23 cellular contexts compared by ENCODE assay signal in the genomic region with DNA sequence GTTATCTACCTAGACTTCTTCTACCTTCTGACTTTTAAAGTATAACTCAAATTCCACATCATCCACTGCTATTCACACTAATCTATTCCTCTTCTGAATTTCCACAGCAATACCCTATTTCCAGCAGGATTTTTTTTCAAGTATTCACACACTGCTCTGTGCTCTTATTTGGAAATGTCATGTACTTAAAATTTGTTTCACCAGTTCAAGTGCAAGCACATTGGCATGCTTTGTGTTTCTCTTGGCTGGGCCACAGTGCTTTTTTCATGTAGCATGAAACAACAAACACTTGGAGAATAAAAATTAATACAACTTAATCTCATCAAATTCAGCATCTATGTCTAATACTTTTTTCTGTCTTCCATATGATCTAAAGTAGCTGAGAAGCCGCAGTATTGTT.
DNase-seq lines count a peak whose midpoint lies in the region; ATAC-seq and TF ChIP-seq lines count a peak whose summit lies in the region.
"Had no signal": no experiment of that assay in that cellular context is flagged by ENCODE, and none has a peak within 500 bp of the region (broad histone marks: within the 10 kb centered on the region; RNA-seq: fewer than 3 reads in every experiment).

No MANE protein-coding gene starts in this region.

- H3K36me3 ChIP-seq in ascending aorta, result no peaks in the 10 kb centered on the region
- no peaks in the 10 kb centered on the region for H3K36me3 ChIP-seq in ovary
- H3K36me3 ChIP-seq: brain microvascular endothelial cell, neutrophil, spleen had no signal

- no peaks in the 10 kb centered on the region for H3K27me3 ChIP-seq in ascending aorta
- no peaks in the 10 kb centered on the region for H3K27me3 ChIP-seq in ovary
- H3K27me3 ChIP-seq: BLaER1 treated with 17β-estradiol and CSF1 and Interleukin-3, amounts not matched to agents 10 nM and 100 nM; brain microvascular endothelial cell; neutrophil; spleen had no signal

- WGBS in ovary, 3 donors, result 17 to 38% (median 35%) methylated on average over 1 of the region's 1 CpG
- WGBS in lower leg skin, 2 donors, result 63 to 78% methylated on average over 1 of the region's 1 CpG

- intact Hi-C loops in ascending aorta (cut with DNase I) (loop anchor here (10.0 kb wide), 2 partner anchors 159 to 319 kb away; partner anchors contain the start of gene PCDH18), ovary (cut with DNase I) (no loop called here), lower leg skin (cut with DNase I; ENCODE audit: low total_unique reads) (no loop called here)

- TF ChIP-seq EP300 in ovary (IDR thresholded peaks at IDR 0.05), result no peak

- H3K9me3 ChIP-seq in ascending aorta (no peaks in the 10 kb centered on the region), ovary (no peaks in the 10 kb centered on the region)
- H3K9me3 ChIP-seq: neutrophil, spleen had no signal

- ATAC-seq in HG02973 (IDR thresholded peaks at IDR 0.05; ENCODE audit: unreplicated experiment) (no peak), HG02885 (IDR thresholded peaks at IDR 0.05; ENCODE audit: poor library complexity, unreplicated experiment) (no peak), GM19023 (IDR thresholded peaks at IDR 0.05; ENCODE audit: unreplicated experiment) (no peak)
- ATAC-seq: activated naive CD4-positive, alpha-beta T cell treated with anti-CD3 and anti-CD28 coated beads, Interleukin-2, amount 50 U/mL, for 72 hours; Panc1; stimulated activated naive CD8-positive, alpha-beta T cell treated with anti-CD3 and anti-CD28 coated beads, Interleukin-15, Interleukin-2, amounts not matched to agents 100 U/mL and 50 U/mL, for 24 hours had no signal

- TF ChIP-seq POLR2A in ovary (IDR thresholded peaks at IDR 0.05) (no peak), lower leg skin (IDR thresholded peaks at IDR 0.05) (no peak)

- CTCF ChIA-PET in AG04449 (lab: Yijun Ruan, JAX), result interaction anchor here (2.4 kb wide), 1 partner anchor 11 kb away, joined by 6 read pairs; no protein-coding TSS in a partner anchor

- POLR2A ChIA-PET in AG04449 (lab: Yijun Ruan, JAX), result no interaction called here

- H3K4me1 ChIP-seq in ascending aorta (peaks cover 0 to 2% of the 10 kb centered on the region in 2 donors), ovary (ENCODE audit: insufficient read depth) (peaks cover 1% of the 10 kb centered on the region)
- H3K4me1 ChIP-seq: spleen had no signal

- TF ChIP-seq CTCF in AG04449 (IDR thresholded peaks at IDR 0.05; ENCODE audit: insufficient read depth, low read length, missing control alignments) (no peak), ascending aorta (IDR thresholded peaks at IDR 0.05) (no peak), fibroblast of mammary gland (conservative IDR thresholded peaks at IDR 0.05; ENCODE audit: control insufficient read depth, insufficient read depth, low read depth, low read length) (no peak), ovary (IDR thresholded peaks at IDR 0.05) (no peak), lower leg skin (IDR thresholded peaks at IDR 0.05) (no peak)

- H3K27ac ChIP-seq in ascending aorta (peak overlapping the region; percentile 52 to 59), ovary (no peak overlapping the region)
- H3K27ac ChIP-seq: BLaER1 treated with 17β-estradiol and CSF1 and Interleukin-3, amounts not matched to agents 10 nM and 100 nM; brain microvascular endothelial cell; neutrophil; spleen had no signal

- H3K4me3 ChIP-seq in AG04449 (ENCODE audit: low read depth, low read length) (no peak overlapping the region), ascending aorta (peak overlapping the region in 1 of 2 donors; percentile 2), fibroblast of mammary gland (ENCODE audit: control insufficient read depth, low read depth, low read length) (no peak overlapping the region), ovary (no peak overlapping the region), lower leg skin (ENCODE audit: low read depth, poor library complexity, severe bottlenecking) (no peak overlapping the region)
- H3K4me3 ChIP-seq: spleen had no signal

- DNase-seq in AG04449 (ENCODE audit: low read depth, low spot score) (peak; percentile 34), ascending aorta (ENCODE audit: low spot score in 2 of 2) (peak in 1 of 2 donors; percentile 73), fibroblast of mammary gland (ENCODE audit: low read depth) (peak; percentile 21), ovary (peak in 4 of 5 donors; percentile 27 to 49 (median 40)), lower leg skin (ENCODE audit: low spot score in 2 of 2) (no peak)
- DNase-seq: activated CD4-positive, alpha-beta T cell treated with anti-CD3 and anti-CD28 coated beads, Interleukin-2, amount 10 ng/mL, durations not matched to agents 24 days and 14 days; brain microvascular endothelial cell; dermis blood vessel endothelial cell; GOT3; hippocampal formation; MM.1S; NCI-H1417 treated with DMSO at 0.1 percent for 48 hours; NCI-H510A treated with DMSO at 0.1 percent for 48 hours; spleen; stimulated activated CD4-positive, alpha-beta T cell treated with anti-CD3 and anti-CD28 coated beads, Interleukin-4, amount 100 ng/mL, for 24 hours; stimulated activated naive CD8-positive, alpha-beta T cell treated with anti-CD3 and anti-CD28 coated beads, Interleukin-15, Interleukin-2, amounts not matched to agents 100 U/mL and 50 U/mL, for 24 hours had no signal

Comparison
In these comparisons a context has a peak if more than half of its experiments do, and no peak if none do; other contexts are left out.
1. DNase-seq: peak in AG04449 (single experiment), fibroblast of mammary gland (single experiment) and ovary (4 of 5); none in lower leg skin (0 of 2).
2. H3K27ac ChIP-seq: peak in ascending aorta (2 of 2); none in ovary (0 of 2).